ENCODE assay signal across 1 cellular context in genomic region chr16:76955629-76956028, GRCh38.
TF ChIP-seq lines count a peak whose summit lies in the region.

No MANE protein-coding gene starts in this region.

TF ChIP-seq in HepG2, 621 proteins besides CTCF, POLR2A, EP300 and RAD21 (continued from another document):
- TF ChIP-seq ZNF646 (CRISPR knock-in tag; IDR thresholded peaks at IDR 0.05): no peak
- no peak for TF ChIP-seq TCF7L2 (IDR thresholded peaks at IDR 0.05; ENCODE audit: low read depth, low read length)
- no peak for TF ChIP-seq ZNF564 (CRISPR knock-in tag; IDR thresholded peaks at IDR 0.05)
- TF ChIP-seq MYNN (CRISPR knock-in tag; IDR thresholded peaks at IDR 0.05; ENCODE audit: low read depth): no peak
- no peak for TF ChIP-seq LCORL (IDR thresholded peaks at IDR 0.05)
- no peak for TF ChIP-seq LCORL (CRISPR knock-in tag; IDR thresholded peaks at IDR 0.05)
